Comparison of ENCODE assay signal across 12 cellular contexts in the genomic region with DNA sequence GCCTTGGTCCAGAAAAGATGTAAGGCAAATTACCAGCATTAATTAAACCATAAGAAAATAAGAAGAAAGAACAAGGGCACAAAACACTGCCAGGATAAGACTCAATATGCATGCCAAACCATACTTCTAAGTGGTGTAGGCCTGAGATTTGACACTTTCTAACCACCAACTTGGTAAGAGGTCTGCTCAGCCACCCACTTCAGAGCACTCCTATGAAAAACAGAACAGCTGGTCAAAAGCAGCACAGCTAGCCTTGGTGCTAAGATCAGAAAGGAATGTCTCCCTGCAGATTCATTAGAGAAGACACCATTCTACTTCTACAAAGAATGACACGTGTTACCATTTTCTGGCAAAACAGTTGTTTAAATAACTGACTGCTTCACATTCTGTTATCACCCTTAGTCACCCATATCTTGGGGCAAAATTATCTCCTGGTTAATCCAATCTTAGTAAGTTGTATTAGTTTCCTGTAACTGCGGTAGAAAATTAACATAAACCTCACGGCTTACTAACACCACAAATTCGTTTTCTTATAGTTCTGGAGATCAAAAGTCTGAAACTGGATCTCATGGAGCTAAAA. TPM values are rescaled to one million over a fixed set of nuclear protein-coding genes. Genes with fewer than 3 reads are reported as not detected.
A peak's percentile ranks its signal among the peaks of the same experiment; 100 is the strongest.
DNase-seq lines count a peak whose midpoint lies in the region; ATAC-seq and TF ChIP-seq lines count a peak whose summit lies in the region.
"Had no signal": no experiment of that assay in that cellular context is flagged by ENCODE, and none has a peak within 500 bp of the region (broad histone marks: within the 10 kb centered on the region; RNA-seq: fewer than 3 reads in every experiment).

No MANE protein-coding gene starts in this region.

- peaks cover 1% of the 10 kb centered on the region for H3K27me3 Mint-ChIP-seq in endothelial cell (ENCODE audit: unreplicated experiment)

- H3K9me3 ChIP-seq in upper lobe of right lung = no peaks in the 10 kb centered on the region
- H3K9me3 ChIP-seq: psoas muscle had no signal

- ATAC-seq in activated naive CD4-positive, alpha-beta T cell treated with anti-CD3 and anti-CD28 coated beads, Interleukin-2, amount 50 U/mL, for 72 hours = peak; percentile 61 to 94
- peak; percentile 55 for ATAC-seq in upper lobe of right lung
- no peak for ATAC-seq in GM18909 (IDR thresholded peaks at IDR 0.05; ENCODE audit: poor library complexity, unreplicated experiment)
- ATAC-seq in HG03432 (IDR thresholded peaks at IDR 0.05; ENCODE audit: unreplicated experiment) = no peak
- ATAC-seq: HCT116, psoas muscle had no signal

- H3K4me3 Mint-ChIP-seq in endothelial cell (ENCODE audit: unreplicated experiment) = no peak overlapping the region

- H3K4me1 Mint-ChIP-seq in endothelial cell (ENCODE audit: unreplicated experiment) = peaks cover 30% of the 10 kb centered on the region

- no peak for DNase-seq in activated naive CD4-positive, alpha-beta T cell treated with anti-CD3 and anti-CD28 coated beads, Interleukin-2, amount 50 U/mL, for 72 hours (ENCODE audit: low spot score in 2 of 2)
- DNase-seq in activated naive CD4-positive, alpha-beta T cell treated with Interleukin-2 at 50 U/mL for 16 hours = no peak
- DNase-seq in NCI-H524 treated with DMSO at 0.1 percent for 48 hours (lab: John Stamatoyannopoulos, UW) = peak; percentile 76
- no peak for DNase-seq in endothelial cell (ENCODE audit: low spot score)
- DNase-seq in upper lobe of right lung = no peak
- DNase-seq in stimulated activated naive CD4-positive, alpha-beta T cell treated with Interleukin-2 at 50 U/mL for 16 hours (lab: John Stamatoyannopoulos, UW) = no peak
- DNase-seq: NCI-H226, psoas muscle had no signal

- TF ChIP-seq CTCF in endothelial cell (IDR thresholded peaks at IDR 0.05; ENCODE audit: unreplicated experiment) (no peak), upper lobe of right lung (IDR thresholded peaks at IDR 0.05) (no peak)

- no peaks in the 10 kb centered on the region for H3K36me3 ChIP-seq in upper lobe of right lung

- H3K9me3 Mint-ChIP-seq in activated naive CD4-positive, alpha-beta T cell treated with anti-CD3 and anti-CD28 coated beads, Interleukin-2, amount 50 U/mL, for 72 hours = peaks cover 0 to 4% of the 10 kb centered on the region in 2 donors
- H3K9me3 Mint-ChIP-seq in endothelial cell (ENCODE audit: unreplicated experiment) = no peaks in the 10 kb centered on the region

- no peak overlapping the region for H3K27ac ChIP-seq in upper lobe of right lung
- H3K27ac ChIP-seq: psoas muscle, SK-N-MC had no signal

- intact Hi-C loops in upper lobe of right lung (cut with DNase I) = no loop called here

- no peak overlapping the region for H3K4me3 ChIP-seq in upper lobe of right lung
- H3K4me3 ChIP-seq: psoas muscle, SK-N-MC had no signal

- H3K27ac Mint-ChIP-seq in activated naive CD4-positive, alpha-beta T cell treated with anti-CD3 and anti-CD28 coated beads, Interleukin-2, amount 50 U/mL, for 72 hours = peak overlapping the region in 1 of 2 donors; percentile 38
- peak overlapping the region; percentile 33 for H3K27ac Mint-ChIP-seq in endothelial cell (ENCODE audit: unreplicated experiment)

- peaks cover 0 to 6% of the 10 kb centered on the region in 2 donors for H3K36me3 Mint-ChIP-seq in activated naive CD4-positive, alpha-beta T cell treated with anti-CD3 and anti-CD28 coated beads, Interleukin-2, amount 50 U/mL, for 72 hours
- H3K36me3 Mint-ChIP-seq in endothelial cell (ENCODE audit: low read depth, unreplicated experiment) = no peaks in the 10 kb centered on the region

- H3K4me1 ChIP-seq in upper lobe of right lung = peaks cover 23% of the 10 kb centered on the region

- no peaks in the 10 kb centered on the region for H3K27me3 ChIP-seq in upper lobe of right lung

RNA-seq across cellular contexts. Expression of a gene that starts 13.2 kb away (rescaled TPM):
- total RNA-seq in activated naive CD4-positive, alpha-beta T cell treated with anti-CD3 and anti-CD28 coated beads, Interleukin-2, amount 50 U/mL, for 72 hours = 10 to 100 TPM; 15.7 to 17.7 TPM
- total RNA-seq in endothelial cell (ENCODE audit: unreplicated experiment) (13.8 TPM), upper lobe of right lung (8.0 TPM)

Comparison
In these comparisons a context has a peak if more than half of its experiments do, and no peak if none do; other contexts are left out.
1. ATAC-seq: peak in activated naive CD4-positive, alpha-beta T cell treated with anti-CD3 and anti-CD28 coated beads, Interleukin-2, amount 50 U/mL, for 72 hours (2 of 2) and upper lobe of right lung (single experiment); none in GM18909 (single experiment) and HG03432 (single experiment).